In genomic region chr6:11270030-11271027, GRCh38 we compare ENCODE assay signal across 1 cellular context.
TF ChIP-seq lines count a peak whose summit lies in the region.

No MANE protein-coding gene starts in this region.

TF ChIP-seq in HepG2, 621 proteins besides CTCF, POLR2A, EP300 and RAD21 (continued from another document and continues in another):
- TF ChIP-seq ZBTB26 (CRISPR knock-in tag; IDR thresholded peaks at IDR 0.05; ENCODE audit: borderline replicate concordance) (no peak), ZNF468 (CRISPR knock-in tag; IDR thresholded peaks at IDR 0.05) (no peak), NFYB (CRISPR knock-in tag; IDR thresholded peaks at IDR 0.05) (no peak), ZNF574 (CRISPR knock-in tag; IDR thresholded peaks at IDR 0.05) (no peak), NFIC (IDR thresholded peaks at IDR 0.05; ENCODE audit: low read length) (peak; percentile 62; the same call in 1 of the 2 replicates), XRCC5 (optimal IDR thresholded peaks at IDR 0.05; ENCODE audit: low read length) (no peak), THAP11 (CRISPR knock-in tag; IDR thresholded peaks at IDR 0.05) (no peak), CBX1 (IDR thresholded peaks at IDR 0.05; ENCODE audit: low read depth) (no peak), ZNF33B (CRISPR knock-in tag; IDR thresholded peaks at IDR 0.05) (no peak), CCDC6 (CRISPR knock-in tag; IDR thresholded peaks at IDR 0.05) (no peak), MBD4 (IDR thresholded peaks at IDR 0.05; ENCODE audit: borderline replicate concordance, low read length) (0 out of 2 replicates have a peak, but pooled peaks have one; percentile 26), IRX3 (CRISPR knock-in tag; IDR thresholded peaks at IDR 0.05; ENCODE audit: borderline replicate concordance, low read depth) (no peak), ZNF777 (CRISPR knock-in tag; IDR thresholded peaks at IDR 0.05) (no peak), NR1H2 (CRISPR knock-in tag; IDR thresholded peaks at IDR 0.05; ENCODE audit: borderline replicate concordance, low read depth) (no peak), HES4 (CRISPR knock-in tag; IDR thresholded peaks at IDR 0.05; ENCODE audit: borderline replicate concordance) (no peak), ZNF678 (CRISPR knock-in tag; IDR thresholded peaks at IDR 0.05) (no peak), ATF7 (IDR thresholded peaks at IDR 0.05) (peak; percentile 46; the same call in 1 of the 2 replicates), ATF7 (CRISPR knock-in tag; IDR thresholded peaks at IDR 0.05) (no peak), RXRB (CRISPR knock-in tag; IDR thresholded peaks at IDR 0.05; ENCODE audit: borderline replicate concordance) (peak; percentile 78), KIAA2018 (CRISPR knock-in tag; IDR thresholded peaks at IDR 0.05; ENCODE audit: borderline replicate concordance) (no peak), TFAP4 (IDR thresholded peaks at IDR 0.05; ENCODE audit: borderline replicate concordance, low read depth) (peak; percentile 85), ZBTB38 (CRISPR knock-in tag; IDR thresholded peaks at IDR 0.05) (peak; percentile 18; the same call in 1 of the 2 replicates), ZNF230 (CRISPR knock-in tag; IDR thresholded peaks at IDR 0.05) (no peak), ATF6 (CRISPR knock-in tag; conservative IDR thresholded peaks at IDR 0.05) (no peak), ZNF225 (CRISPR knock-in tag; IDR thresholded peaks at IDR 0.05) (no peak), ZGPAT (CRISPR knock-in tag; IDR thresholded peaks at IDR 0.05) (no peak), NR2F6 (IDR thresholded peaks at IDR 0.05) (no peak), NR2F6 (CRISPR knock-in tag; IDR thresholded peaks at IDR 0.05) (peak; percentile 34; the same call in 1 of the 2 replicates), YY1 (IDR thresholded peaks at IDR 0.05; ENCODE audit: insufficient read depth, insufficient replicate concordance, low read depth, low read length) (no peak), ZSCAN21 (CRISPR knock-in tag; IDR thresholded peaks at IDR 0.05; ENCODE audit: borderline replicate concordance) (peak; percentile 49; the same call in 1 of the 2 replicates), ZFY (CRISPR knock-in tag; IDR thresholded peaks at IDR 0.05) (no peak), KLF9 (CRISPR knock-in tag; IDR thresholded peaks at IDR 0.05; ENCODE audit: low read depth) (no peak), HIVEP1 (CRISPR knock-in tag; IDR thresholded peaks at IDR 0.05) (no peak), POGK (CRISPR knock-in tag; conservative IDR thresholded peaks at IDR 0.05) (no peak), MXI1 (IDR thresholded peaks at IDR 0.05; ENCODE audit: borderline replicate concordance, low read depth, low read length) (peak; percentile 23; the same call in 1 of the 3 replicates), CEBPZ (IDR thresholded peaks at IDR 0.05; ENCODE audit: low read length) (no peak), NFATC3 (CRISPR knock-in tag; IDR thresholded peaks at IDR 0.05) (no peak), KDM1A (CRISPR knock-in tag; IDR thresholded peaks at IDR 0.05) (no peak)
